Comparison of ENCODE assay signal across 23 cellular contexts in genomic region chr20:38810926-38811325, GRCh38. TPM values are rescaled to one million over a fixed set of nuclear protein-coding genes. Genes with fewer than 3 reads are reported as not detected.
DNase-seq lines count a peak whose midpoint lies in the region; ATAC-seq and FAIRE-seq lines count a peak whose summit lies in the region.
"Had no signal": no experiment of that assay in that cellular context is flagged by ENCODE, and none has a peak within 500 bp of the region (broad histone marks: within the 10 kb centered on the region; RNA-seq: fewer than 3 reads in every experiment).

No MANE protein-coding gene starts in this region.

- DNase-seq in activated CD8-positive, alpha-beta memory T cell treated with anti-CD3 and anti-CD28 coated beads, Interleukin-2, amount 10 ng/mL, durations not matched to agents 7 days and 5 days, result no peak
- DNase-seq in activated CD8-positive, alpha-beta memory T cell treated with anti-CD3 and anti-CD28 coated beads for 24 hours, result no peak
- no peak for DNase-seq in GM18507 (ENCODE audit: extremely low spot score, insufficient read length, low read depth)
- no peak for DNase-seq in activated CD4-positive, alpha-beta memory T cell treated with anti-CD3 and anti-CD28 coated beads, Interleukin-2, amount 10 ng/mL, durations not matched to agents 7 days and 5 days
- DNase-seq in naive B cell, result no peak
- DNase-seq in OCI-M1 (lab: John Stamatoyannopoulos, UW), result no peak
- no peak for DNase-seq in left ventricle myocardium superior
- DNase-seq: activated T-cell treated with anti-CD3 and anti-CD28 coated beads, Interleukin-2, amount 50 U/mL, for 48 hours; amniotic stem cell; C1 segment of cervical spinal cord; DMS153; dorsolateral prefrontal cortex; erythroblast; mesendoderm; MM.1S; NCI-H1694; NCI-H226; stimulated activated CD4-positive, alpha-beta T cell treated with anti-CD3 and anti-CD28 coated beads, Interleukin-4, amount 100 ng/mL, for 1 hour had no signal

- CTCF ChIA-PET in activated CD8-positive, alpha-beta memory T cell treated with anti-CD3 and anti-CD28 coated beads, Interleukin-2, amount 10 ng/mL, durations not matched to agents 7 days and 5 days (lab: Charles Lee), result interaction anchor here (1.4 kb wide), 1 partner anchor 80 kb away, joined by 4 read pairs; no protein-coding TSS in a partner anchor
- CTCF ChIA-PET in activated CD4-positive, alpha-beta memory T cell treated with anti-CD3 and anti-CD28 coated beads, Interleukin-2, amount 10 ng/mL, durations not matched to agents 7 days and 5 days (lab: Charles Lee), result interaction anchor here (2.5 kb wide), 1 partner anchor 82 kb away, joined by 6 read pairs; no protein-coding TSS in a partner anchor

- H3K36me3 Mint-ChIP-seq in activated CD8-positive, alpha-beta memory T cell treated with anti-CD3 and anti-CD28 coated beads, Interleukin-2, amount 10 ng/mL, durations not matched to agents 7 days and 5 days, result peaks cover 56% of the 10 kb centered on the region
- peaks cover 74% of the 10 kb centered on the region for H3K36me3 Mint-ChIP-seq in activated CD4-positive, alpha-beta memory T cell treated with anti-CD3 and anti-CD28 coated beads, Interleukin-2, amount 10 ng/mL, durations not matched to agents 7 days and 5 days (ENCODE audit: low read depth)
- peaks cover 11% of the 10 kb centered on the region in 2 donors for H3K36me3 Mint-ChIP-seq in naive B cell

- no peak overlapping the region for H3K4me3 Mint-ChIP-seq in activated CD8-positive, alpha-beta memory T cell treated with anti-CD3 and anti-CD28 coated beads, Interleukin-2, amount 10 ng/mL, durations not matched to agents 7 days and 5 days
- H3K4me3 Mint-ChIP-seq in activated CD4-positive, alpha-beta memory T cell treated with anti-CD3 and anti-CD28 coated beads, Interleukin-2, amount 10 ng/mL, durations not matched to agents 7 days and 5 days, result no peak overlapping the region
- peak overlapping the region; percentile 9 to 87 (median 64) for H3K4me3 Mint-ChIP-seq in naive B cell
- H3K4me3 Mint-ChIP-seq: neural crest cell had no signal

- H3K27ac Mint-ChIP-seq in activated CD8-positive, alpha-beta memory T cell treated with anti-CD3 and anti-CD28 coated beads, Interleukin-2, amount 10 ng/mL, durations not matched to agents 7 days and 5 days, result peak overlapping the region; percentile 6
- peak overlapping the region; percentile 35 for H3K27ac Mint-ChIP-seq in activated CD4-positive, alpha-beta memory T cell treated with anti-CD3 and anti-CD28 coated beads, Interleukin-2, amount 10 ng/mL, durations not matched to agents 7 days and 5 days
- H3K27ac Mint-ChIP-seq in naive B cell, result peak overlapping the region; percentile 45 to 95 (median 80)
- H3K27ac Mint-ChIP-seq: progenitor cell of endocrine pancreas had no signal

- POLR2A ChIA-PET in activated CD4-positive, alpha-beta memory T cell treated with anti-CD3 and anti-CD28 coated beads, Interleukin-2, amount 10 ng/mL, durations not matched to agents 7 days and 5 days (lab: Charles Lee), result no interaction called here

- H3K9me3 Mint-ChIP-seq in activated CD8-positive, alpha-beta memory T cell treated with anti-CD3 and anti-CD28 coated beads, Interleukin-2, amount 10 ng/mL, durations not matched to agents 7 days and 5 days (ENCODE audit: low read depth), result no peaks in the 10 kb centered on the region
- H3K9me3 Mint-ChIP-seq in activated CD4-positive, alpha-beta memory T cell treated with anti-CD3 and anti-CD28 coated beads, Interleukin-2, amount 10 ng/mL, durations not matched to agents 7 days and 5 days, result no peaks in the 10 kb centered on the region
- H3K9me3 Mint-ChIP-seq in naive B cell, result no peaks in the 10 kb centered on the region
- H3K9me3 Mint-ChIP-seq: neural crest cell had no signal

- H3K4me1 Mint-ChIP-seq in activated CD8-positive, alpha-beta memory T cell treated with anti-CD3 and anti-CD28 coated beads, Interleukin-2, amount 10 ng/mL, durations not matched to agents 7 days and 5 days, result peaks cover 73% of the 10 kb centered on the region
- peaks cover 72% of the 10 kb centered on the region for H3K4me1 Mint-ChIP-seq in activated CD4-positive, alpha-beta memory T cell treated with anti-CD3 and anti-CD28 coated beads, Interleukin-2, amount 10 ng/mL, durations not matched to agents 7 days and 5 days
- H3K4me1 Mint-ChIP-seq in naive B cell, result peaks cover 71 to 91% (median 88%) of the 10 kb centered on the region in 3 donors

- peak; percentile 24 for FAIRE-seq in GM18507 (lab: Jason Lieb, UNC)
- FAIRE-seq: A549, frontal cortex had no signal

- intact Hi-C loops in left ventricle myocardium superior (cut with micrococcal nuclease), result no loop called here

- no peaks in the 10 kb centered on the region for H3K27me3 Mint-ChIP-seq in activated CD8-positive, alpha-beta memory T cell treated with anti-CD3 and anti-CD28 coated beads, Interleukin-2, amount 10 ng/mL, durations not matched to agents 7 days and 5 days
- no peaks in the 10 kb centered on the region for H3K27me3 Mint-ChIP-seq in activated CD4-positive, alpha-beta memory T cell treated with anti-CD3 and anti-CD28 coated beads, Interleukin-2, amount 10 ng/mL, durations not matched to agents 7 days and 5 days
- no peaks in the 10 kb centered on the region for H3K27me3 Mint-ChIP-seq in naive B cell

- no peak for ATAC-seq in activated CD8-positive, alpha-beta memory T cell treated with anti-CD3 and anti-CD28 coated beads, Interleukin-2, amount 10 ng/mL, durations not matched to agents 7 days and 5 days
- no peak for ATAC-seq in naive B cell (ENCODE audit: low read depth in 2 of 2)
- ATAC-seq in HG02610 (IDR thresholded peaks at IDR 0.05; ENCODE audit: unreplicated experiment), result no peak
- no peak for ATAC-seq in left ventricle myocardium superior
- ATAC-seq: A549 had no signal

RNA-seq across cellular contexts. Expression of gene PPP1R16B, which starts 5.4 kb away (rescaled TPM):
- 100 to 1,000 TPM in 1 of 2 experiments, 10 to 100 TPM in 1; 86.5 to 128 TPM for total RNA-seq in activated CD8-positive, alpha-beta memory T cell treated with anti-CD3 and anti-CD28 coated beads, Interleukin-2, amount 10 ng/mL, durations not matched to agents 7 days and 5 days
- total RNA-seq in activated CD4-positive, alpha-beta memory T cell treated with anti-CD3 and anti-CD28 coated beads, Interleukin-2, amount 10 ng/mL, durations not matched to agents 7 days and 5 days, result 100 to 1,000 TPM; 113 to 119 TPM
- 10 to 100 TPM; 22.1 to 54.6 (median 38.4) TPM for polyA plus RNA-seq in naive B cell (ENCODE audit: low read depth in 6 of 6)
- 9.4 TPM for total RNA-seq in left ventricle myocardium superior
- total RNA-seq: progenitor cell of endocrine pancreas had no signal

Comparison
In these comparisons a context has a peak if more than half of its experiments do, and no peak if none do; other contexts are left out.
1. H3K27ac Mint-ChIP-seq: peak in every context shown above with its lines; median percentile 80 in naive B cell; 35 in activated CD4-positive, alpha-beta memory T cell treated with anti-CD3 and anti-CD28 coated beads, Interleukin-2, amount 10 ng/mL, durations not matched to agents 7 days and 5 days; 6 in activated CD8-positive, alpha-beta memory T cell treated with anti-CD3 and anti-CD28 coated beads, Interleukin-2, amount 10 ng/mL, durations not matched to agents 7 days and 5 days.
2. H3K4me3 Mint-ChIP-seq: peak in naive B cell (8 of 8); none in activated CD8-positive, alpha-beta memory T cell treated with anti-CD3 and anti-CD28 coated beads, Interleukin-2, amount 10 ng/mL, durations not matched to agents 7 days and 5 days (single experiment) and activated CD4-positive, alpha-beta memory T cell treated with anti-CD3 and anti-CD28 coated beads, Interleukin-2, amount 10 ng/mL, durations not matched to agents 7 days and 5 days (single experiment).